Comparison of ENCODE assay signal across 27 cellular contexts in the genomic region with DNA sequence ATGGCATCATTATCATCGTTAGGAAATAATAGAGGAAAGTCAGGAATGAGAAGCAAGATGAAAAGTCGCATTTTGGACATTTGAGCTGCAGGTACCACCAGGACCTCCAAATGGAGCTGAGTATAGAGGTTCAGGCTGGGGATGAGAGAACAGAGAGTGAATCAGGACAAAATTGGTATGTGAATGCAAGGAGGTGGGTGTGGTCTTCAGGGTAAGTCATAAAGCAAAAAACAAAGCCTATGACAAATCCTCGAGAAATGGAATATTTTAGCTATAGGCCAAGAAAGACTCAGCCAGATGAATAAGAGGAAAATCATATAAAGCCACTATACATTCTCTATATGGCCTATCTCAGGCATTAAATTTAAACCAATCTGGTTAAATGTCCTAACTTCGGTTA.
"Had no signal": no experiment of that assay in that cellular context is flagged by ENCODE, and none has a peak within 500 bp of the region (broad histone marks: within the 10 kb centered on the region; RNA-seq: fewer than 3 reads in every experiment).

No MANE protein-coding gene starts in this region.

- H3K9me3 ChIP-seq: MG63 had no signal

- H3K4me3 Mint-ChIP-seq: activated B cell treated with CpG ODN at 0.5 μM for 24 hours; activated CD4-positive, alpha-beta memory T cell treated with anti-CD3 and anti-CD28 coated beads for 36 hours; activated CD4-positive, alpha-beta T cell treated with anti-CD3 and anti-CD28 coated beads, Interleukin-2, amount 10 ng/mL, durations not matched to agents 24 days and 14 days; activated naive CD4-positive, alpha-beta T cell treated with anti-CD3 and anti-CD28 coated beads for 36 hours; activated naive CD8-positive, alpha-beta T cell; activated T-helper 17 cell treated with anti-CD3 and anti-CD28 coated beads, Interleukin-2, amount 50 U/mL, for 72 hours; brain; T-helper 17 cell had no signal

- H3K27me3 Mint-ChIP-seq: activated B cell treated with CpG ODN at 0.5 μM for 24 hours; activated CD4-positive, alpha-beta memory T cell treated with anti-CD3 and anti-CD28 coated beads for 36 hours; activated CD4-positive, alpha-beta T cell treated with anti-CD3 and anti-CD28 coated beads, Interleukin-2, amount 10 ng/mL, durations not matched to agents 24 days and 14 days; activated naive CD8-positive, alpha-beta T cell; activated T-helper 17 cell treated with anti-CD3 and anti-CD28 coated beads, Interleukin-2, amount 50 U/mL, for 72 hours; brain; T-helper 17 cell had no signal

- H3K36me3 Mint-ChIP-seq: activated CD4-positive, alpha-beta memory T cell treated with anti-CD3 and anti-CD28 coated beads for 36 hours; activated naive CD8-positive, alpha-beta T cell had no signal

- H3K4me1 Mint-ChIP-seq: activated B cell treated with CpG ODN at 0.5 μM for 24 hours; activated CD4-positive, alpha-beta T cell treated with anti-CD3 and anti-CD28 coated beads, Interleukin-2, amount 10 ng/mL, durations not matched to agents 24 days and 14 days; activated T-helper 17 cell treated with anti-CD3 and anti-CD28 coated beads, Interleukin-2, amount 50 U/mL, for 72 hours; T-helper 17 cell had no signal

- H3K9me3 Mint-ChIP-seq: activated CD4-positive, alpha-beta T cell treated with anti-CD3 and anti-CD28 coated beads, Interleukin-2, amount 10 ng/mL, durations not matched to agents 24 days and 14 days had no signal

- DNase-seq: activated B cell treated with CpG ODN at 0.5 μM for 24 hours; activated CD4-positive, alpha-beta memory T cell treated with anti-CD3 and anti-CD28 coated beads for 36 hours; activated CD4-positive, alpha-beta T cell treated with anti-CD3 and anti-CD28 coated beads for 1 hour; activated CD4-positive, alpha-beta T cell treated with anti-CD3 and anti-CD28 coated beads, Interleukin-2, amount 10 ng/mL, durations not matched to agents 24 days and 14 days; activated CD8-positive, alpha-beta memory T cell treated with anti-CD3 and anti-CD28 coated beads for 24 hours; activated gamma-delta T cell; activated naive CD4-positive, alpha-beta T cell treated with anti-CD3 and anti-CD28 coated beads for 36 hours; activated T-cell treated with anti-CD3 and anti-CD28 coated beads, Interleukin-2, amount 50 U/mL, for 48 hours; amygdala; cerebellar nuclear complex; MG63; MV-4-11; NCI-H1105; NCI-H1436; NCI-H1694 treated with DMSO at 0.1 percent for 48 hours; NCI-H2029 treated with DMSO at 0.1 percent for 48 hours; NCI-H345; NCI-H510A; PC-9; SIG-M5; T-helper 17 cell; T-helper 9 cell had no signal

- H2AFZ ChIP-seq: PC-9 had no signal

- H3K36me3 ChIP-seq: cardiac muscle cell, MG63 had no signal

- H3K4me3 ChIP-seq: cardiac muscle cell, MG63, PC-9 had no signal

- H3K27ac ChIP-seq: cardiac muscle cell, PC-9 had no signal

- H3K27ac Mint-ChIP-seq: activated B cell treated with CpG ODN at 0.5 μM for 24 hours; activated CD4-positive, alpha-beta memory T cell treated with anti-CD3 and anti-CD28 coated beads for 36 hours; activated CD4-positive, alpha-beta T cell treated with anti-CD3 and anti-CD28 coated beads, Interleukin-2, amount 10 ng/mL, durations not matched to agents 24 days and 14 days; activated naive CD4-positive, alpha-beta T cell treated with anti-CD3 and anti-CD28 coated beads for 36 hours; activated naive CD8-positive, alpha-beta T cell; activated T-helper 17 cell treated with anti-CD3 and anti-CD28 coated beads, Interleukin-2, amount 50 U/mL, for 72 hours; brain; T-helper 17 cell had no signal

- FAIRE-seq: astrocyte had no signal

- H3K4me2 ChIP-seq: PC-9 had no signal

- H3K27me3 ChIP-seq: cardiac muscle cell, MG63 had no signal
